Comparison of ENCODE assay signal across 1 cellular context in the genomic region with DNA sequence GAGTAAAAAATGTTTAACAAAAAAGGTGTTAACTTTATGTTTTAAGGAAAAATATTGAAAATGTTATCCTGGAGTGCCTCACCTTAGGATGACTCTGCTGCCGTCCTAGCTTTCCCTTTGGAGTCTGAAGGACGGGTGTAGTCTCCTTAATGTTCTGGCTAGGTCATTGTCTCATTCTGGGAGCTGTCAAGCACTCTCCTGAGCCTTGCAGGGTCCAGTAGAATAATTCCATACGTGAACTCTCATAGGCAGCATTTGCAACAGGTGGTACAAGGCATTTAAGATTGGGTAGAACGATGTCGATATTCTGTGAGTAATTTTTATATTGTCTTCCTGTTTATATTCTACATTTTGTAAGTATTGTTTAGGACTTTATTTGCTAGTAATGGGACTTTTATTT.
TF ChIP-seq lines count a peak whose summit lies in the region.

No MANE protein-coding gene starts in this region.

TF ChIP-seq in IMR-90, 13 proteins besides CTCF, POLR2A, EP300 and RAD21 (continued from another document):
- TF ChIP-seq RCOR1 (IDR thresholded peaks at IDR 0.05; ENCODE audit: insufficient replicate concordance, low read length) (no peak), NFE2L2 (IDR thresholded peaks at IDR 0.05; ENCODE audit: low read depth, low read length) (no peak), CEBPB (IDR thresholded peaks at IDR 0.05; ENCODE audit: low read depth, low read length) (no peak), MXI1 (IDR thresholded peaks at IDR 0.05; ENCODE audit: borderline replicate concordance, low read depth, low read length) (no peak)
TF ChIP-seq in IMR-90: peak in this region for 0.
